ENCODE assay signal across 27 cellular contexts in genomic region chr1:103230061-103230460, GRCh38.
"Had no signal": no experiment of that assay in that cellular context is flagged by ENCODE, and none has a peak within 500 bp of the region (broad histone marks: within the 10 kb centered on the region; RNA-seq: fewer than 3 reads in every experiment).

No MANE protein-coding gene starts in this region.

- H3K9me3 ChIP-seq: ascending aorta, MG63, SJSA1 had no signal

- H3K36me3 Mint-ChIP-seq: activated naive CD4-positive, alpha-beta T cell treated with anti-CD3 and anti-CD28 coated beads, Interleukin-2, amount 50 U/mL, for 24 hours had no signal

- H3K27ac Mint-ChIP-seq: activated CD8-positive, alpha-beta T cell treated with anti-CD3 and anti-CD28 coated beads, Interleukin-2, amount 10 ng/mL, durations not matched to agents 7 days and 5 days; activated naive CD4-positive, alpha-beta T cell treated with anti-CD3 and anti-CD28 coated beads, Interleukin-2, amount 50 U/mL, for 24 hours; T-helper 1 cell treated with Interleukin-12 subunit alpha and Interleukin-12 subunit beta and Interleukin-4 antibody, amounts not matched to agents 30 μg/mL and 1 μg/mL, for 36 hours had no signal

- H3K4me1 Mint-ChIP-seq: activated naive CD4-positive, alpha-beta T cell treated with anti-CD3 and anti-CD28 coated beads, Interleukin-2, amount 50 U/mL, for 24 hours had no signal

- H3K27me3 Mint-ChIP-seq: activated naive CD4-positive, alpha-beta T cell treated with anti-CD3 and anti-CD28 coated beads, Interleukin-2, amount 50 U/mL, for 24 hours had no signal

- H3K27me3 ChIP-seq: ascending aorta, MG63, SJSA1 had no signal

- H3K9me3 Mint-ChIP-seq: activated naive CD4-positive, alpha-beta T cell treated with anti-CD3 and anti-CD28 coated beads, Interleukin-2, amount 50 U/mL, for 24 hours; T-helper 1 cell treated with Interleukin-12 subunit alpha and Interleukin-12 subunit beta and Interleukin-4 antibody, amounts not matched to agents 30 μg/mL and 1 μg/mL, for 36 hours had no signal

- DNase-seq: activated CD4-positive, alpha-beta T cell treated with anti-CD3 and anti-CD28 coated beads for 4 hours; activated CD4-positive, alpha-beta T cell treated with anti-CD3 and anti-CD28 coated beads, Interleukin-2, amount 50 U/mL, for 4 hours; activated CD8-positive, alpha-beta memory T cell treated with anti-CD3 and anti-CD28 coated beads, Interleukin-2, amount 50 U/mL, for 48 hours; activated CD8-positive, alpha-beta T cell treated with anti-CD3 and anti-CD28 coated beads, Interleukin-2, amount 10 ng/mL, durations not matched to agents 7 days and 5 days; activated naive CD4-positive, alpha-beta T cell; activated T-cell treated with anti-CD3 and anti-CD28 coated beads, Interleukin-2, amount 50 U/mL, for 1 hour; amniotic stem cell; cerebellar nuclear complex; MG63; NCI-H1105; NCI-H1436; NCI-H1694 treated with DMSO at 0.1 percent for 48 hours; NCI-H2029 treated with DMSO at 0.1 percent for 48 hours; NCI-H510A treated with DMSO at 0.1 percent for 48 hours; NCI-H69; NK-92 treated with Interleukin-12 subunit alpha and Interleukin-12 subunit beta, amount 100 ng/mL, for 24 hours; OCI-M1; Right ventricle myocardium superior; SW 1271 had no signal

- H3K36me3 ChIP-seq: ascending aorta, MG63, SJSA1 had no signal

- H3K4me3 ChIP-seq: ascending aorta, MG63, SJSA1 had no signal

- H3K4me1 ChIP-seq: ascending aorta had no signal

- H3K4me3 Mint-ChIP-seq: activated CD8-positive, alpha-beta T cell treated with anti-CD3 and anti-CD28 coated beads, Interleukin-2, amount 10 ng/mL, durations not matched to agents 7 days and 5 days; activated naive CD4-positive, alpha-beta T cell treated with anti-CD3 and anti-CD28 coated beads, Interleukin-2, amount 50 U/mL, for 24 hours; T-helper 1 cell treated with Interleukin-12 subunit alpha and Interleukin-12 subunit beta and Interleukin-4 antibody, amounts not matched to agents 30 μg/mL and 1 μg/mL, for 36 hours had no signal

- ATAC-seq: activated CD4-positive, CD25-positive, alpha-beta regulatory T cell treated with anti-CD3 and anti-CD28 coated beads, Interleukin-2, amount 50 U/mL, for 24 hours; activated CD8-positive, alpha-beta T cell treated with anti-CD3 and anti-CD28 coated beads, Interleukin-2, amount 10 ng/mL, durations not matched to agents 7 days and 5 days; Panc1; SK-N-SH treated with all-trans-retinoic acid at 6 μM for 48 hours had no signal

- H3K27ac ChIP-seq: ascending aorta, RWPE1, SJSA1 had no signal
